22 cellular contexts compared by ENCODE assay signal in genomic region chr10:86244995-86245394, GRCh38.
"Had no signal": no experiment of that assay in that cellular context is flagged by ENCODE, and none has a peak within 500 bp of the region (broad histone marks: within the 10 kb centered on the region; RNA-seq: fewer than 3 reads in every experiment).

No MANE protein-coding gene starts in this region.

- H3K9me3 Mint-ChIP-seq: natural killer cell treated with Interleukin-12 subunit alpha and Interleukin-12 subunit beta and Interleukin-15 and Interleukin-18, amount 100 ng/mL, for 72 hours had no signal

- H3K27ac ChIP-seq: left ventricle myocardium inferior, parathyroid adenoma, right atrium auricular region, right lobe of liver, stomach, testis, thyroid gland, transverse colon, upper lobe of left lung, vagina had no signal

- H3K4me2 ChIP-seq: smooth muscle cell had no signal

- H3K36me3 Mint-ChIP-seq: mesothelial cell of epicardium; natural killer cell treated with Interleukin-12 subunit alpha and Interleukin-12 subunit beta and Interleukin-15 and Interleukin-18, amount 100 ng/mL, for 72 hours; stimulated activated naive B cell treated with anti-CD40 and anti-IgM and Interleukin-4, amounts not matched to agents 10 μg/mL and 1 μg/mL and 100 μg/mL, for 72 hours had no signal

- H3K79me2 ChIP-seq: parathyroid adenoma had no signal

- H3K4me1 ChIP-seq: left ventricle myocardium inferior, parathyroid adenoma, right atrium auricular region, right lobe of liver, stomach, testis, transverse colon, upper lobe of left lung, vagina had no signal

- H3K9me3 ChIP-seq: left ventricle myocardium inferior, right atrium auricular region, right lobe of liver, stomach, testis, thyroid gland, transverse colon, upper lobe of left lung, vagina had no signal

- H3K36me3 ChIP-seq: left ventricle myocardium inferior, right atrium auricular region, right lobe of liver, stomach, thyroid gland, transverse colon, upper lobe of left lung, vagina had no signal

- H3K27ac Mint-ChIP-seq: mesothelial cell of epicardium; naive B cell; natural killer cell treated with Interleukin-12 subunit alpha and Interleukin-12 subunit beta and Interleukin-15 and Interleukin-18, amount 100 ng/mL, for 72 hours; stimulated activated naive B cell treated with anti-CD40 and anti-IgM and Interleukin-4, amounts not matched to agents 10 μg/mL and 1 μg/mL and 100 μg/mL, for 72 hours had no signal

- H3K4me3 ChIP-seq: left ventricle myocardium inferior, right atrium auricular region, right lobe of liver, smooth muscle cell, stomach, testis, thyroid gland, transverse colon, upper lobe of left lung, vagina had no signal

- H3K27me3 ChIP-seq: right atrium auricular region, right lobe of liver, stomach, testis, thyroid gland, transverse colon, upper lobe of left lung, vagina had no signal

- FAIRE-seq: islet of Langerhans had no signal

- H3K9ac ChIP-seq: parathyroid adenoma had no signal

- H2AFZ ChIP-seq: parathyroid adenoma had no signal

- DNase-seq: hippocampal formation; left ventricle myocardium inferior; mesenchymal stem cell; naive B cell; stimulated activated CD4-positive, alpha-beta T cell treated with anti-CD3 and anti-CD28 coated beads, Interleukin-1b, Interleukin-23, amount 100 ng/mL, for 48 hours; stimulated activated CD4-positive, alpha-beta T cell treated with anti-CD3 and anti-CD28 coated beads, Interleukin-2, amount 100 ng/mL, for 48 hours; stimulated activated CD4-positive, alpha-beta T cell treated with anti-CD3 and anti-CD28 coated beads, Interleukin-4, amount 100 ng/mL, for 4 hours; stimulated activated naive B cell treated with anti-CD40 and anti-IgM and Interleukin-4, amounts not matched to agents 10 μg/mL and 1 μg/mL and 100 μg/mL, for 72 hours; stimulated activated naive CD8-positive, alpha-beta T cell treated with anti-CD3 and anti-CD28 coated beads, Interleukin-15, Interleukin-2, amounts not matched to agents 100 U/mL and 50 U/mL, for 24 hours; stomach; testis; thyroid gland; transverse colon had no signal

- H3K4me3 Mint-ChIP-seq: mesothelial cell of epicardium; naive B cell; natural killer cell treated with Interleukin-12 subunit alpha and Interleukin-12 subunit beta and Interleukin-15 and Interleukin-18, amount 100 ng/mL, for 72 hours; stimulated activated naive B cell treated with anti-CD40 and anti-IgM and Interleukin-4, amounts not matched to agents 10 μg/mL and 1 μg/mL and 100 μg/mL, for 72 hours had no signal

- H3K4me1 Mint-ChIP-seq: mesothelial cell of epicardium; naive B cell; stimulated activated naive B cell treated with anti-CD40 and anti-IgM and Interleukin-4, amounts not matched to agents 10 μg/mL and 1 μg/mL and 100 μg/mL, for 72 hours had no signal
